ENCODE assay signal across 10 cellular contexts in genomic region chr16:21646091-21646490, GRCh38. TPM values are rescaled to one million over a fixed set of nuclear protein-coding genes. Genes with fewer than 3 reads are reported as not detected.
DNase-seq lines count a peak whose midpoint lies in the region; ATAC-seq and TF ChIP-seq lines count a peak whose summit lies in the region.
"Had no signal": no experiment of that assay in that cellular context is flagged by ENCODE, and none has a peak within 500 bp of the region (broad histone marks: within the 10 kb centered on the region; RNA-seq: fewer than 3 reads in every experiment).

No MANE protein-coding gene starts in this region.

- peaks cover 2% of the 10 kb centered on the region for H3K36me3 Mint-ChIP-seq in activated naive CD8-positive, alpha-beta T cell treated with anti-CD3 and anti-CD28 coated beads, Interleukin-2, amount 10 ng/mL, durations not matched to agents 7 days and 5 days

- peaks cover 39% of the 10 kb centered on the region for H3K4me1 Mint-ChIP-seq in activated naive CD8-positive, alpha-beta T cell treated with anti-CD3 and anti-CD28 coated beads, Interleukin-2, amount 10 ng/mL, durations not matched to agents 7 days and 5 days

- H3K9me3 Mint-ChIP-seq in activated naive CD8-positive, alpha-beta T cell treated with anti-CD3 and anti-CD28 coated beads, Interleukin-2, amount 10 ng/mL, durations not matched to agents 7 days and 5 days = no peaks in the 10 kb centered on the region

- H3K27ac ChIP-seq in suprapubic skin = peak overlapping the region; percentile 26

- no peaks in the 10 kb centered on the region for H3K27me3 ChIP-seq in suprapubic skin

- no peak for TF ChIP-seq EP300 in suprapubic skin (IDR thresholded peaks at IDR 0.05)

- no peaks in the 10 kb centered on the region for H3K9me3 ChIP-seq in suprapubic skin

- peaks cover 2% of the 10 kb centered on the region for H3K36me3 ChIP-seq in suprapubic skin

- TF ChIP-seq POLR2A in suprapubic skin (IDR thresholded peaks at IDR 0.05) = no peak

- DNase-seq in activated CD8-positive, alpha-beta memory T cell treated with anti-CD3 and anti-CD28 coated beads for 24 hours = peak; percentile 5
- DNase-seq in activated CD8-positive, alpha-beta memory T cell treated with anti-CD3 and anti-CD28 coated beads, Interleukin-2, amount 50 U/mL, for 48 hours = no peak
- no peak for DNase-seq in activated naive CD8-positive, alpha-beta T cell treated with anti-CD3 and anti-CD28 coated beads, Interleukin-2, amount 10 ng/mL, durations not matched to agents 7 days and 5 days
- DNase-seq in left lobe of liver (ENCODE audit: low spot score) (no peak), suprapubic skin (ENCODE audit: low spot score in 2 of 2) (no peak), posterior cingulate gyrus (no peak)
- DNase-seq in NK-92 treated with Interleukin-12 subunit alpha and Interleukin-12 subunit beta, amount 100 ng/mL, for 24 hours (lab: John Stamatoyannopoulos, UW) = no peak
- DNase-seq: NCI-H1930, SIG-M5 had no signal

- H3K27me3 Mint-ChIP-seq in activated naive CD8-positive, alpha-beta T cell treated with anti-CD3 and anti-CD28 coated beads, Interleukin-2, amount 10 ng/mL, durations not matched to agents 7 days and 5 days = no peaks in the 10 kb centered on the region

- ATAC-seq in activated naive CD8-positive, alpha-beta T cell treated with anti-CD3 and anti-CD28 coated beads, Interleukin-2, amount 10 ng/mL, durations not matched to agents 7 days and 5 days (ENCODE audit: low read depth) = no peak
- ATAC-seq in left lobe of liver (peak; percentile 27), SK-N-SH treated with all-trans-retinoic acid at 6 μM for 48 hours (no peak)

- H3K27ac Mint-ChIP-seq in activated naive CD8-positive, alpha-beta T cell treated with anti-CD3 and anti-CD28 coated beads, Interleukin-2, amount 10 ng/mL, durations not matched to agents 7 days and 5 days = peak overlapping the region; percentile 95

- H3K4me1 ChIP-seq in suprapubic skin = peaks cover 21% of the 10 kb centered on the region

- intact Hi-C loops in posterior cingulate gyrus (cut with DNase I) = no loop called here

- H3K4me3 ChIP-seq in suprapubic skin = peak overlapping the region; percentile 31

- POLR2A ChIA-PET in activated naive CD8-positive, alpha-beta T cell treated with anti-CD3 and anti-CD28 coated beads, Interleukin-2, amount 10 ng/mL, durations not matched to agents 7 days and 5 days (lab: Charles Lee) = interaction anchor here (1.4 to 3.2 kb wide), 3 partner anchors 46 to 126 kb away, joined by 4 to 13 read pairs (median 5); partner anchors contain the start of gene METTL9

- peak overlapping the region; percentile 71 for H3K4me3 Mint-ChIP-seq in activated naive CD8-positive, alpha-beta T cell treated with anti-CD3 and anti-CD28 coated beads, Interleukin-2, amount 10 ng/mL, durations not matched to agents 7 days and 5 days

- no peak for TF ChIP-seq CTCF in suprapubic skin (IDR thresholded peaks at IDR 0.05)

- 63% methylated on average over 5 of the region's 5 CpGs for WGBS in suprapubic skin

TF ChIP-seq in SK-N-SH treated with all-trans-retinoic acid at 6 μM for 48 hours, 23 proteins besides CTCF, POLR2A, EP300 and RAD21:
- no peak for TF ChIP-seq GLIS3 (CRISPR knock-in tag; IDR thresholded peaks at IDR 0.05)
- no peak for TF ChIP-seq TOX (CRISPR knock-in tag; IDR thresholded peaks at IDR 0.05; ENCODE audit: borderline replicate concordance)
- TF ChIP-seq CREB5 (CRISPR knock-in tag; IDR thresholded peaks at IDR 0.05; ENCODE audit: low read depth) = no peak
- no peak for TF ChIP-seq ZFP3 (CRISPR knock-in tag; IDR thresholded peaks at IDR 0.05)
- TF ChIP-seq ZNF565 (CRISPR knock-in tag; conservative IDR thresholded peaks at IDR 0.05; ENCODE audit: low read depth) = no peak
- no peak for TF ChIP-seq TSHZ2 (CRISPR knock-in tag; IDR thresholded peaks at IDR 0.05)
- TF ChIP-seq SNAI2 (CRISPR knock-in tag; IDR thresholded peaks at IDR 0.05) = no peak
- TF ChIP-seq ZNF8 (CRISPR knock-in tag; IDR thresholded peaks at IDR 0.05) = no peak

RNA-seq across cellular contexts. Expression of gene IGSF6, which starts 6.3 kb away (rescaled TPM):
- 1 to 10 TPM; 1.7 to 1.8 TPM for total RNA-seq in activated naive CD8-positive, alpha-beta T cell treated with anti-CD3 and anti-CD28 coated beads, Interleukin-2, amount 10 ng/mL, durations not matched to agents 7 days and 5 days
- total RNA-seq in left lobe of liver = 2.8 TPM
- 1 to 10 TPM; 1.0 to 4.3 (median 1.3) TPM for total RNA-seq in suprapubic skin

RNA-seq across cellular contexts. Expression of gene OTOA, which starts 17.7 kb away (rescaled TPM):
- under 1 TPM; 0.14 to 0.17 TPM for total RNA-seq in activated naive CD8-positive, alpha-beta T cell treated with anti-CD3 and anti-CD28 coated beads, Interleukin-2, amount 10 ng/mL, durations not matched to agents 7 days and 5 days
- 0.10 TPM for total RNA-seq in left lobe of liver
- under 1 TPM in 1 of 4 donors, not detected in 3; 0.40 TPM for total RNA-seq in suprapubic skin

RNA-seq across cellular contexts. Expression of gene METTL9, which starts 46.7 kb away (rescaled TPM):
- total RNA-seq in activated naive CD8-positive, alpha-beta T cell treated with anti-CD3 and anti-CD28 coated beads, Interleukin-2, amount 10 ng/mL, durations not matched to agents 7 days and 5 days = 10 to 100 TPM; 95.2 to 95.9 TPM
- total RNA-seq in left lobe of liver = 11.4 TPM
- 100 to 1,000 TPM in 1 of 4 donors, 10 to 100 TPM in 3; 76.3 to 105 (median 85.7) TPM for total RNA-seq in suprapubic skin
